18 cellular contexts compared by ENCODE assay signal in genomic region chr10:120052964-120053363, GRCh38.
DNase-seq lines count a peak whose midpoint lies in the region; ATAC-seq, FAIRE-seq and TF ChIP-seq lines count a peak whose summit lies in the region.
"Had no signal": no experiment of that assay in that cellular context is flagged by ENCODE, and none has a peak within 500 bp of the region (broad histone marks: within the 10 kb centered on the region; RNA-seq: fewer than 3 reads in every experiment).

No MANE protein-coding gene starts in this region.

- ATAC-seq in left colon (peak; percentile 98), HG02884 (IDR thresholded peaks at IDR 0.05; ENCODE audit: unreplicated experiment) (no peak)

- no peak for TF ChIP-seq CTCF in HEK293 (tag by site-specific recombination; IDR thresholded peaks at IDR 0.05)
- TF ChIP-seq CTCF in VCaP (conservative IDR thresholded peaks at IDR 0.05) = no peak

- H3K9me3 ChIP-seq in HEK293 (ENCODE audit: control insufficient read depth, insufficient read depth, low read depth, low read length) (no peaks in the 10 kb centered on the region), small intestine (ENCODE audit: control insufficient read depth, low read depth) (no peaks in the 10 kb centered on the region)

- POLR2A ChIA-PET in HEK293 (lab: Yijun Ruan, JAX) = no interaction called here

- FAIRE-seq in small intestine (lab: Jason Lieb, UNC) (no peak), RCC 7860 (lab: Jason Lieb, UNC) (no peak)
- FAIRE-seq: A204.1, GM12892, GM19239, H1 had no signal

- WGBS in small intestine, 3 donors = 4 to 35% (median 27%) methylated on average over 1 of the region's 1 CpG

- intact Hi-C loops in left colon (cut with DNase I, micrococcal nuclease) = no loop called here

- no peaks in the 10 kb centered on the region for H3K36me3 ChIP-seq in HEK293 (ENCODE audit: control insufficient read depth in 2 of 2, insufficient read depth in 1 of 2, low read length in 2 of 2)
- no peaks in the 10 kb centered on the region for H3K36me3 ChIP-seq in small intestine (ENCODE audit: control insufficient read depth in 2 of 2, insufficient read depth in 2 of 2, low read length in 2 of 2)

- H3K27ac ChIP-seq in HEK293 (ENCODE audit: extremely low read depth, low read depth, low read length) (no peak overlapping the region), VCaP (peak overlapping the region; percentile 71), small intestine (ENCODE audit: low read depth in 1 of 2, low read length in 1 of 2) (peak overlapping the region in 1 of 2 donors; percentile 14)
- H3K27ac ChIP-seq: HL-60 had no signal

- H3K4me3 ChIP-seq in HEK293 (ENCODE audit: low read depth, low read length) (no peak overlapping the region), small intestine (ENCODE audit: low read depth in 1 of 2, low read length in 2 of 2) (no peak overlapping the region)

- CTCF ChIA-PET in HEK293 (lab: Yijun Ruan, JAX) = no interaction called here

- no peaks in the 10 kb centered on the region for H3K27me3 ChIP-seq in small intestine (ENCODE audit: control insufficient read depth in 2 of 2, insufficient read depth in 2 of 2, low read length in 2 of 2)

- H3K4me1 ChIP-seq in HEK293 (ENCODE audit: control insufficient read depth, insufficient read depth, low read length) (no peaks in the 10 kb centered on the region), small intestine (ENCODE audit: control insufficient read depth in 2 of 2, insufficient read depth in 1 of 2, low read depth in 1 of 2, low read length in 1 of 2) (no peaks in the 10 kb centered on the region)

- DNase-seq in left colon = peak; percentile 55 to 76
- DNase-seq in small intestine = peak; percentile 52
- DNase-seq in NCI-H1048 (lab: John Stamatoyannopoulos, UW) = no peak
- no peak for DNase-seq in RCC 7860 (ENCODE audit: low spot score)
- no peak for DNase-seq in glomerular visceral epithelial cell (ENCODE audit: extremely low spot score)
- DNase-seq: C1 segment of cervical spinal cord; CD4-positive, alpha-beta memory T cell; DMS79 treated with DMSO at 0.1 percent for 48 hours; GDM1; HCEC 1CT had no signal

TF ChIP-seq in HEK293, 187 proteins besides CTCF, POLR2A, EP300 and RAD21:
- TF ChIP-seq ZNF157 (tag by site-specific recombination; IDR thresholded peaks at IDR 0.05) = no peak
- no peak for TF ChIP-seq ZNF10 (tag by site-specific recombination; IDR thresholded peaks at IDR 0.05)
- peak; percentile 42; the same call in 1 of the 2 replicates for TF ChIP-seq GLIS1 (tag by site-specific recombination; IDR thresholded peaks at IDR 0.05)
- no peak for TF ChIP-seq ZNF571 (tag by site-specific recombination; IDR thresholded peaks at IDR 0.05)
- no peak for TF ChIP-seq ZNF624 (tag by site-specific recombination; IDR thresholded peaks at IDR 0.05)

Comparison
In these comparisons a context has a peak if more than half of its experiments do, and no peak if none do; other contexts are left out.
1. DNase-seq: peak in left colon (2 of 2) and small intestine (single experiment); none in NCI-H1048 (single experiment), RCC 7860 (single experiment) and glomerular visceral epithelial cell (single experiment).